26 cellular contexts compared by ENCODE assay signal in the genomic region with DNA sequence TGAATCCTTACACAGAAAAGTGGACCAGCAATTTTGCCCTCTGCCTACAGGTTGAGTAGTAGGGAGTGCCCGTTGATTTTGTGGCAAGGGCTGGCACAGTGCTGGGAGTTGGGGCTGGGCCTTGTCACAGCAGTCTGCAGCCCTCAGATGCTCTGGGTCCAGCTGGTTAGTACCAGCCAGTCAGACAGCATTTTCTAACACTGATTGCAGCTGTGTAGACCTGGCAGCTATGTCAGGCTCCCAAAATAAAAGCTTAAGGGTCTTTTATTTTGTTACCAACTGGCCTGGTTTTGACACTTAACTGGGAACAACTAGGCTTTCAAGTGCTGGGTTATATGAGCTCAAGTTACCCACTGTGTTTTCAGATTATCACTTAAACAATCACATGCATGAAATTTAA. TPM values are rescaled to one million over a fixed set of nuclear protein-coding genes. Genes with fewer than 3 reads are reported as not detected.
DNase-seq lines count a peak whose midpoint lies in the region; ATAC-seq and TF ChIP-seq lines count a peak whose summit lies in the region.
"Had no signal": no experiment of that assay in that cellular context is flagged by ENCODE, and none has a peak within 500 bp of the region (broad histone marks: within the 10 kb centered on the region; RNA-seq: fewer than 3 reads in every experiment).

No MANE protein-coding gene starts in this region.

- H3K4me2 ChIP-seq in mesenchymal stem cell (ENCODE audit: low read length, poor library complexity, severe bottlenecking) (no peak overlapping the region), neuronal stem cell (ENCODE audit: insufficient read depth, low read length, poor library complexity, severe bottlenecking) (no peak overlapping the region)
- H3K4me2 ChIP-seq: BLaER1 had no signal

- H3K4me3 ChIP-seq in mesenchymal stem cell (ENCODE audit: insufficient read depth in 1 of 2, low read depth in 1 of 2, low read length in 2 of 2) (no peak overlapping the region), neuronal stem cell (ENCODE audit: low read length in 2 of 2) (no peak overlapping the region)
- H3K4me3 ChIP-seq: BLaER1, GM12878, GM23248, HAP-1, SJCRH30 had no signal

- intact Hi-C loops in Right ventricle myocardium superior (cut with DNase I) (loop anchor here (10.0 kb wide), 1 partner anchor 1652 kb away; no protein-coding TSS in a partner anchor), cardiac septum (cut with DNase I) (loop anchor here (10.0 kb wide), 2 partner anchors 942 to 1642 kb away; no protein-coding TSS in a partner anchor)

- H3K18ac ChIP-seq in mesenchymal stem cell (ENCODE audit: low read depth in 1 of 2, low read length in 2 of 2) (no peak overlapping the region), neuronal stem cell (ENCODE audit: low read length) (no peak overlapping the region)

- H3K27ac ChIP-seq in VCaP: peak overlapping the region; percentile 24
- no peak overlapping the region for H3K27ac ChIP-seq in mesenchymal stem cell (ENCODE audit: low read length, poor library complexity, severe bottlenecking)
- H3K27ac ChIP-seq in neuronal stem cell (replicated peaks; ENCODE audit: low read length): no peak overlapping the region
- H3K27ac ChIP-seq: BLaER1, GM23248, SJCRH30 had no signal

- H3K4me1 ChIP-seq in mesenchymal stem cell (ENCODE audit: control insufficient read depth, insufficient read depth, low read depth, low read length) (peaks cover 8% of the 10 kb centered on the region), neuronal stem cell (ENCODE audit: control insufficient read depth in 2 of 2, insufficient read depth in 1 of 2, low read depth in 1 of 2, low read length in 2 of 2) (peaks cover 10 to 15% of the 10 kb centered on the region in 2 donors)
- H3K4me1 ChIP-seq: SJCRH30 had no signal

- TF ChIP-seq CTCF in VCaP (conservative IDR thresholded peaks at IDR 0.05): no peak

- H3K36me3 ChIP-seq in mesenchymal stem cell (ENCODE audit: control insufficient read depth in 1 of 2, insufficient read depth in 2 of 2, low read depth in 1 of 2, low read length in 2 of 2) (no peaks in the 10 kb centered on the region), neuronal stem cell (replicated peaks in 1 of 2; ENCODE audit: control insufficient read depth in 2 of 2, insufficient read depth in 2 of 2, low read length in 2 of 2) (no peaks in the 10 kb centered on the region)
- H3K36me3 ChIP-seq: BLaER1, HAP-1, SJCRH30 had no signal

- H2BK120ac ChIP-seq in mesenchymal stem cell (ENCODE audit: low read depth, low read length) (no peak overlapping the region), neuronal stem cell (ENCODE audit: low read depth, low read length) (no peak overlapping the region)

- peak; percentile 16 for ATAC-seq in Right ventricle myocardium superior (ENCODE audit: poor library complexity)
- ATAC-seq: GM12878, HepG2, Panc1, SK-N-SH treated with all-trans-retinoic acid at 6 μM for 48 hours had no signal

- H3K14ac ChIP-seq in mesenchymal stem cell (ENCODE audit: low read length in 2 of 2) (no peak overlapping the region), neuronal stem cell (ENCODE audit: low read length) (no peak overlapping the region)

- no peak overlapping the region for H2BK5ac ChIP-seq in mesenchymal stem cell (ENCODE audit: low read depth, low read length, poor library complexity, severe bottlenecking)
- H2BK5ac ChIP-seq in neuronal stem cell (ENCODE audit: low read length): no peak overlapping the region

- H4K8ac ChIP-seq in mesenchymal stem cell (ENCODE audit: low read length): peak overlapping the region; percentile 7
- H4K8ac ChIP-seq in neuronal stem cell (ENCODE audit: low read depth, low read length): no peak overlapping the region

- H2AFZ ChIP-seq in mesenchymal stem cell (ENCODE audit: low read depth, low read length) (no peak overlapping the region), neuronal stem cell (ENCODE audit: low read length) (no peak overlapping the region)
- H2AFZ ChIP-seq: GM23248 had no signal

- H2BK12ac ChIP-seq in mesenchymal stem cell (ENCODE audit: low read length in 2 of 2) (no peak overlapping the region), neuronal stem cell (ENCODE audit: low read length) (no peak overlapping the region)

- H3K79me1 ChIP-seq in mesenchymal stem cell (replicated peaks; ENCODE audit: low read length, poor library complexity, severe bottlenecking) (no peaks in the 10 kb centered on the region), neuronal stem cell (ENCODE audit: low read depth, low read length) (no peaks in the 10 kb centered on the region)

- H3K4ac ChIP-seq in mesenchymal stem cell (ENCODE audit: low read depth in 1 of 2, low read length in 2 of 2) (no peak overlapping the region), neuronal stem cell (ENCODE audit: low read length) (no peak overlapping the region)

- DNase-seq in Right ventricle myocardium superior (no peak), cardiac septum (ENCODE audit: low spot score) (no peak), NCI-H2107 treated with DMSO at 0.1 percent for 48 hours (lab: John Stamatoyannopoulos, UW; ENCODE audit: unreplicated experiment) (peak; percentile 80), mesenchymal stem cell (no peak), SHP77 treated with DMSO at 0.1 percent for 48 hours (lab: John Stamatoyannopoulos, UW) (no peak), neuronal stem cell (ENCODE audit: low spot score) (no peak)
- DNase-seq in activated CD4-positive, alpha-beta T cell treated with anti-CD3 and anti-CD28 coated beads for 1 hour: no peak
- DNase-seq: CD4-positive, CD25-positive, alpha-beta regulatory T cell; GM23248; HFFc6; KBM-7; MV-4-11; NCI-H1105; NCI-H146; NCI-H1930; NCI-H2171 treated with DMSO at 0.1 percent for 48 hours; NCI-H345; NCI-H510A treated with DMSO at 0.1 percent for 48 hours; SJCRH30 had no signal

- H3K27me3 ChIP-seq in mesenchymal stem cell (ENCODE audit: control insufficient read depth in 1 of 2, insufficient read depth in 1 of 2, low read length in 2 of 2) (peaks cover 0 to 50% of the 10 kb centered on the region in 2 experiments), neuronal stem cell (ENCODE audit: control insufficient read depth in 3 of 3, insufficient read depth in 3 of 3, low read depth in 1 of 3, low read length in 3 of 3) (peaks cover 0 to 34% (median 22%) of the 10 kb centered on the region in 3 experiments)

- H4K91ac ChIP-seq in mesenchymal stem cell (ENCODE audit: low read length) (peak overlapping the region; percentile 25), neuronal stem cell (ENCODE audit: low read depth, low read length, poor library complexity) (no peak overlapping the region)

- H2AK5ac ChIP-seq in mesenchymal stem cell (ENCODE audit: low read length, severe bottlenecking): no peak overlapping the region
- H2AK5ac ChIP-seq in neuronal stem cell (ENCODE audit: low read depth, low read length): no peak overlapping the region

- 42% methylated on average over 1 of the region's 1 CpG for WGBS in mesenchymal stem cell
- WGBS in neuronal stem cell (ENCODE audit: extremely low coverage in 2 of 2, insufficient read length in 2 of 2, insufficient replicate concordance in 1 of 2), 2 donors: no CpG with 5 or more reads among the region's 1 CpG

- no peak overlapping the region for H3K23ac ChIP-seq in mesenchymal stem cell (ENCODE audit: low read length in 2 of 2)
- no peak overlapping the region for H3K23ac ChIP-seq in neuronal stem cell (ENCODE audit: low read depth, low read length, poor library complexity)

- H3K9me3 ChIP-seq in mesenchymal stem cell (ENCODE audit: control insufficient read depth, low read length) (no peaks in the 10 kb centered on the region), neuronal stem cell (replicated peaks in 1 of 2; ENCODE audit: control insufficient read depth in 2 of 2, insufficient read depth in 1 of 2, low read depth in 1 of 2, low read length in 2 of 2) (no peaks in the 10 kb centered on the region)
- H3K9me3 ChIP-seq: HAP-1, SJCRH30 had no signal

- H3K9ac ChIP-seq in mesenchymal stem cell (ENCODE audit: low read length): no peak overlapping the region
- H3K9ac ChIP-seq in neuronal stem cell (ENCODE audit: low read depth, low read length, poor library complexity): no peak overlapping the region
- H3K9ac ChIP-seq: BLaER1, GM23248 had no signal

- no peak overlapping the region for H2BK15ac ChIP-seq in mesenchymal stem cell (ENCODE audit: low read depth, poor library complexity, severe bottlenecking)
- H2BK15ac ChIP-seq in neuronal stem cell (ENCODE audit: low read length): no peak overlapping the region

RNA-seq across cellular contexts. Expression of a gene that starts 57.7 kb away (rescaled TPM):
- total RNA-seq in Right ventricle myocardium superior: 60.0 TPM
- total RNA-seq in cardiac septum: 45.2 TPM
- polyA plus RNA-seq in mesenchymal stem cell (2013, experiment 1 of 2): 35.4 TPM
- polyA plus RNA-seq in mesenchymal stem cell (2013, experiment 2 of 2): 37.9 TPM
- 51.7 TPM for polyA plus RNA-seq in neuronal stem cell (2013, experiment 1 of 2)
- polyA plus RNA-seq in neuronal stem cell (2013, experiment 2 of 2): 51.0 TPM
